ENCODE assay signal across 19 cellular contexts in the genomic region with DNA sequence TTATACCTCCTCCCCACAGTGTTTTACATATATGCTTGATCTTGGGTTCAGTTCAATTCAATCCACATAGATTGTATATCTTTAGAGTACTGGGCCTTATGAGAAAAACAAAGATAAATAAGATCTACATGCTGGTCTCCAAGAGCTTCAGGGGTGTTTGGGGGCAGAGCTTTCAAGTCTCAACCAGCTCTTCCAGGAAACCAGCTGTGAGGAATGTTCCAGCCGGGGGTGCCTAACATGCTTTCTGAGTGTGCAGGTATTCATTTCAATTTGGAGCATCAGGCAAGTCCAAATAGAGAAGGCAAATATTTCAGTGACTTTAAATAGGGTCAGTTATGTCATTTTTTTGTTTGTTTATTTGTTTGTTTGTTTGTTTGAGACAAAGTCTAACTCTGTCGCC. TPM values are rescaled to one million over a fixed set of nuclear protein-coding genes. Genes with fewer than 3 reads are reported as not detected.
DNase-seq lines count a peak whose midpoint lies in the region; ATAC-seq, FAIRE-seq and TF ChIP-seq lines count a peak whose summit lies in the region.
"Had no signal": no experiment of that assay in that cellular context is flagged by ENCODE, and none has a peak within 500 bp of the region (broad histone marks: within the 10 kb centered on the region; RNA-seq: fewer than 3 reads in every experiment).

No MANE protein-coding gene starts in this region.

- in situ Hi-C loops in GM13976 (cut with MboI; ENCODE audit: low sequenced_read_pairs, unreplicated experiment), result loop anchor here (10.0 kb wide), 1 partner anchor 371 kb away; no protein-coding TSS in a partner anchor

- peaks cover 4% of the 10 kb centered on the region for H3K4me1 Mint-ChIP-seq in MCF 10A (ENCODE audit: insufficient read depth, unreplicated experiment)
- H3K4me1 Mint-ChIP-seq in naive thymus-derived CD4-positive, alpha-beta T cell, result peaks cover 26 to 45% (median 33%) of the 10 kb centered on the region in 7 donors

- peaks cover 10% of the 10 kb centered on the region for H3K27me3 Mint-ChIP-seq in MCF 10A (ENCODE audit: insufficient read depth, unreplicated experiment)
- peaks cover 0 to 3% (median 0%) of the 10 kb centered on the region in 5 donors for H3K27me3 Mint-ChIP-seq in naive thymus-derived CD4-positive, alpha-beta T cell
- H3K27me3 Mint-ChIP-seq: IgD-negative memory B cell had no signal

- intact Hi-C loops in breast epithelium (cut with DNase I; ENCODE audit: low total_unique reads) (no loop called here), MCF 10A (cut with micrococcal nuclease) (loop anchor here (2.0 to 10.0 kb wide), 2 partner anchors 241 to 395 kb away; partner anchors contain the start of gene POMT1)
- intact Hi-C loops in naive thymus-derived CD4-positive, alpha-beta T cell (cut with micrococcal nuclease), result loop anchor here (5.0 to 10.0 kb wide), 3 partner anchors 108 to 621 kb away; partner anchors contain the start of genes NUP214 (in 1 of the 2) and POMT1 (in 1 of the 2)

- no peak for FAIRE-seq in bronchial epithelial cell (lab: Jason Lieb, UNC)

- no peak for ATAC-seq in naive thymus-derived CD4-positive, alpha-beta T cell

- no peak for TF ChIP-seq POLR2A in breast epithelium (IDR thresholded peaks at IDR 0.05)

- peak in 1 of 2 donors; percentile 83 for DNase-seq in breast epithelium (ENCODE audit: low spot score in 2 of 2)
- DNase-seq in MCF 10A (ENCODE audit: unreplicated experiment), result no peak
- peak; percentile 75 for DNase-seq in bronchial epithelial cell (ENCODE audit: low read depth)
- DNase-seq in naive thymus-derived CD4-positive, alpha-beta T cell, result no peak
- no peak for DNase-seq in amniotic stem cell (lab: John Stamatoyannopoulos, UW)
- DNase-seq in NK-92 (lab: John Stamatoyannopoulos, UW; ENCODE audit: unreplicated experiment), result no peak
- no peak for DNase-seq in GM13976 (ENCODE audit: low spot score)
- DNase-seq: DMS79, H7, HFFc6, NCI-H1105 treated with DMSO at 0.1 percent for 48 hours, NCI-H2029 treated with DMSO at 0.1 percent for 48 hours, NCI-H2171, NCI-H345, NCI-H524 treated with DMSO at 0.1 percent for 48 hours, NCI-H82, Right ventricle myocardium superior had no signal

- no peaks in the 10 kb centered on the region for H3K9me3 ChIP-seq in breast epithelium
- no peaks in the 10 kb centered on the region for H3K9me3 ChIP-seq in naive thymus-derived CD4-positive, alpha-beta T cell (ENCODE audit: control insufficient read depth in 2 of 3, low read length in 3 of 3)

- no TSS peak for BruUV-seq in MCF 10A (replicated peaks; lab: Mats Ljungman, UMichigan)

- TF ChIP-seq CTCF in breast epithelium (IDR thresholded peaks at IDR 0.05) (no peak), MCF 10A (IDR thresholded peaks at IDR 0.05; ENCODE audit: unreplicated experiment) (no peak), bronchial epithelial cell (IDR thresholded peaks at IDR 0.05; ENCODE audit: insufficient read depth, low read length, severe bottlenecking) (no peak), GM13976 (IDR thresholded peaks at IDR 0.05; ENCODE audit: borderline replicate concordance, control extremely low read depth, extremely low read depth, insufficient read depth, missing control alignments) (no peak)

- no peaks in the 10 kb centered on the region for H3K9me3 Mint-ChIP-seq in MCF 10A (ENCODE audit: unreplicated experiment)
- H3K9me3 Mint-ChIP-seq in naive thymus-derived CD4-positive, alpha-beta T cell, result no peaks in the 10 kb centered on the region
- H3K9me3 Mint-ChIP-seq: HFFc6, IgD-negative memory B cell had no signal

- no peaks in the 10 kb centered on the region for H3K36me3 Mint-ChIP-seq in MCF 10A (ENCODE audit: insufficient read depth, unreplicated experiment)
- no peaks in the 10 kb centered on the region for H3K36me3 Mint-ChIP-seq in naive thymus-derived CD4-positive, alpha-beta T cell
- H3K36me3 Mint-ChIP-seq: IgD-negative memory B cell had no signal

- no peaks in the 10 kb centered on the region for H3K27me3 ChIP-seq in breast epithelium
- no peaks in the 10 kb centered on the region for H3K27me3 ChIP-seq in bronchial epithelial cell (ENCODE audit: control insufficient read depth, insufficient read depth, low read length)
- no peaks in the 10 kb centered on the region for H3K27me3 ChIP-seq in naive thymus-derived CD4-positive, alpha-beta T cell (ENCODE audit: control insufficient read depth in 2 of 2, insufficient read depth in 2 of 2, low read length in 2 of 2)

- no peak overlapping the region for H3K4me3 ChIP-seq in breast epithelium
- H3K4me3 ChIP-seq in bronchial epithelial cell (ENCODE audit: low read depth, low read length), result no peak overlapping the region
- no peak overlapping the region for H3K4me3 ChIP-seq in naive thymus-derived CD4-positive, alpha-beta T cell (ENCODE audit: low read length)

- peak overlapping the region; percentile 82 to 86 for H3K27ac ChIP-seq in breast epithelium
- H3K27ac ChIP-seq in naive thymus-derived CD4-positive, alpha-beta T cell (ENCODE audit: low read depth, low read length), result no peak overlapping the region
- H3K27ac ChIP-seq: C4-2B had no signal

- no peak overlapping the region for H3K4me3 Mint-ChIP-seq in MCF 10A (ENCODE audit: unreplicated experiment)
- H3K4me3 Mint-ChIP-seq in naive thymus-derived CD4-positive, alpha-beta T cell, result peak overlapping the region in 1 of 10 donors; percentile 1
- H3K4me3 Mint-ChIP-seq: HFFc6 had no signal

- no peak overlapping the region for H3K27ac Mint-ChIP-seq in MCF 10A (ENCODE audit: low read depth, unreplicated experiment)
- H3K27ac Mint-ChIP-seq in naive thymus-derived CD4-positive, alpha-beta T cell, result peak overlapping the region in 8 of 9 donors; percentile 23 to 99 (median 96)
- H3K27ac Mint-ChIP-seq: HFFc6 had no signal

- H3K36me3 ChIP-seq in breast epithelium (no peaks in the 10 kb centered on the region), bronchial epithelial cell (ENCODE audit: control insufficient read depth, insufficient read depth, low read length) (no peaks in the 10 kb centered on the region)
- H3K36me3 ChIP-seq in naive thymus-derived CD4-positive, alpha-beta T cell (ENCODE audit: control insufficient read depth in 2 of 3, insufficient read depth in 3 of 3, low read length in 3 of 3), result no peaks in the 10 kb centered on the region

- CTCF ChIA-PET in MCF 10A (lab: Yijun Ruan, JAX), result interaction anchor here (1.4 to 14.3 kb wide), 3 partner anchors 44 to 154 kb away, joined by 4 to 151 read pairs (median 4); no protein-coding TSS in a partner anchor
- CTCF ChIA-PET in naive thymus-derived CD4-positive, alpha-beta T cell (lab: Charles Lee), result interaction anchor here (1.1 to 4.4 kb wide), 8 partner anchors 9 to 267 kb away, joined by 3 to 40 read pairs (median 4); no protein-coding TSS in a partner anchor

- no peaks in the 10 kb centered on the region for H3K4me1 ChIP-seq in breast epithelium
- peaks cover 17 to 27% of the 10 kb centered on the region in 2 donors for H3K4me1 ChIP-seq in naive thymus-derived CD4-positive, alpha-beta T cell (ENCODE audit: control insufficient read depth in 2 of 2, insufficient read depth in 2 of 2, low read length in 2 of 2)

- POLR2A ChIA-PET in MCF 10A (lab: Yijun Ruan, JAX), result interaction anchor here (1.2 kb wide), 1 partner anchor 154 kb away, joined by 4 read pairs; no protein-coding TSS in a partner anchor
- POLR2A ChIA-PET in naive thymus-derived CD4-positive, alpha-beta T cell (lab: Charles Lee), result interaction anchor here (1.1 to 3.4 kb wide), 5 partner anchors 10 to 161 kb away, joined by 3 to 26 read pairs (median 3); no protein-coding TSS in a partner anchor

RNA-seq across cellular contexts. Expression of gene RAPGEF1, which starts 5.7 kb away (rescaled TPM):
- total RNA-seq in breast epithelium, result 10 to 100 TPM; 35.3 to 38.0 (median 37.3) TPM
- 55.4 and 73.0 TPM in 2 replicates for total RNA-seq in MCF 10A (2022)
- total RNA-seq in bronchial epithelial cell, result 16.5 and 19.2 TPM in 2 replicates
- 100 to 1,000 TPM in 2 of 5 experiments, 10 to 100 TPM in 3; 81.1 to 181 (median 85.8) TPM for total RNA-seq in naive thymus-derived CD4-positive, alpha-beta T cell
- polyA plus RNA-seq in naive thymus-derived CD4-positive, alpha-beta T cell, result 1 to 10 TPM; 1.2 to 4.7 TPM
